In the genomic region with DNA sequence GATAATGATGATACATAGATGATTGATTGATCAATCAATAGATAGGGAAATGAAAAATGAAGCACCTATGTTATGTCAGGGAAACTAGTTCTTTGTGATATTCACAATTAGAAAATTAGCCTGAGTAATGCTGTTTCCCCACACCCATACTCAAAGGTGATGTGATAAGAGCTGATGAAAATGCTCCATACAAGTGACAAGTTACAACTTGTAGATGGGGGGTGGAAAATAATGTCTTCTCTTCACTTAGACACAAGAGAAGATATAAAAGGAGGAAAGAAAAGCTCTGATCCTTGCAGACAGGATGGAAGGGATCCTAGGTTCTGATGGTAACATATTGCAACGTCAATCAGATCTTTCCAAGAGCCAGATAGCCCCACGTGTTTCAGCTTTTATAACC, we compare ENCODE assay signal across 36 cellular contexts.
"Had no signal": no experiment of that assay in that cellular context is flagged by ENCODE, and none has a peak within 500 bp of the region (broad histone marks: within the 10 kb centered on the region; RNA-seq: fewer than 3 reads in every experiment).

No MANE protein-coding gene starts in this region.

- H3K27me3 ChIP-seq: ascending aorta had no signal

- H3K4me3 Mint-ChIP-seq: activated B cell treated with CpG ODN at 0.5 μM for 24 hours; activated CD4-positive, alpha-beta memory T cell treated with anti-CD3 and anti-CD28 coated beads for 36 hours; activated CD4-positive, alpha-beta T cell treated with anti-CD3 and anti-CD28 coated beads, Interleukin-2, amount 10 ng/mL, durations not matched to agents 24 days and 14 days; activated CD8-positive, alpha-beta T cell treated with anti-CD3 and anti-CD28 coated beads for 36 hours; activated naive CD4-positive, alpha-beta T cell treated with anti-CD3 and anti-CD28 coated beads, Interleukin-2, amount 10 ng/mL, durations not matched to agents 7 days and 5 days; activated naive CD4-positive, alpha-beta T cell treated with anti-CD3 and anti-CD28 coated beads, Interleukin-2, amount 50 U/mL, for 24 hours; activated naive CD8-positive, alpha-beta T cell; activated naive CD8-positive, alpha-beta T cell treated with anti-CD3 and anti-CD28 coated beads, Interleukin-2, amount 10 ng/mL, durations not matched to agents 7 days and 5 days; activated naive CD8-positive, alpha-beta T cell treated with anti-CD3 and anti-CD28 coated beads, Interleukin-2, amount 50 U/mL, for 24 hours; activated T-cell treated with anti-CD3 and anti-CD28 coated beads, Interleukin-2, amount 50 U/mL, for 4 hours; activated T-cell treated with anti-CD3 and anti-CD28 coated beads, Interleukin-2, amount 50 U/mL, for 72 hours; activated T-helper 1 cell treated with anti-CD3 and anti-CD28 coated beads, Interleukin-12 subunit alpha, Interleukin-12 subunit beta, Interleukin-2, Interleukin-4 antibody, amounts not matched to agents 30 ng/mL and 10 ng/mL and 1 ng/mL, durations not matched to agents 14 hours and 24 hours and 36 hours; activated T-helper 17 cell treated with anti-CD3 and anti-CD28 coated beads, Interleukin-2, amount 50 U/mL, for 72 hours; brain; central memory CD8-positive, alpha-beta T cell; T-helper 1 cell treated with Interleukin-12 subunit alpha and Interleukin-12 subunit beta and Interleukin-4 antibody, amounts not matched to agents 30 μg/mL and 1 μg/mL, for 36 hours; T-helper 2 cell treated with Interferon-gamma antibody and Interleukin-4, amounts not matched to agents 5 μg/mL and 100 μg/mL, for 36 hours had no signal

- H3K36me3 ChIP-seq: ascending aorta had no signal

- H3K4me1 Mint-ChIP-seq: activated B cell treated with CpG ODN at 0.5 μM for 24 hours; activated CD4-positive, alpha-beta T cell treated with anti-CD3 and anti-CD28 coated beads, Interleukin-2, amount 10 ng/mL, durations not matched to agents 24 days and 14 days; activated naive CD4-positive, alpha-beta T cell treated with anti-CD3 and anti-CD28 coated beads, Interleukin-2, amount 10 ng/mL, durations not matched to agents 7 days and 5 days; activated naive CD4-positive, alpha-beta T cell treated with anti-CD3 and anti-CD28 coated beads, Interleukin-2, amount 50 U/mL, for 24 hours; activated naive CD8-positive, alpha-beta T cell treated with anti-CD3 and anti-CD28 coated beads, Interleukin-2, amount 10 ng/mL, durations not matched to agents 7 days and 5 days; activated naive CD8-positive, alpha-beta T cell treated with anti-CD3 and anti-CD28 coated beads, Interleukin-2, amount 50 U/mL, for 24 hours; activated T-helper 17 cell treated with anti-CD3 and anti-CD28 coated beads, Interleukin-2, amount 50 U/mL, for 72 hours; central memory CD8-positive, alpha-beta T cell had no signal

- H3K27me3 Mint-ChIP-seq: activated B cell treated with CpG ODN at 0.5 μM for 24 hours; activated CD4-positive, alpha-beta memory T cell treated with anti-CD3 and anti-CD28 coated beads for 36 hours; activated CD4-positive, alpha-beta T cell treated with anti-CD3 and anti-CD28 coated beads, Interleukin-2, amount 10 ng/mL, durations not matched to agents 24 days and 14 days; activated CD8-positive, alpha-beta T cell treated with anti-CD3 and anti-CD28 coated beads for 36 hours; activated naive CD4-positive, alpha-beta T cell treated with anti-CD3 and anti-CD28 coated beads, Interleukin-2, amount 10 ng/mL, durations not matched to agents 7 days and 5 days; activated naive CD4-positive, alpha-beta T cell treated with anti-CD3 and anti-CD28 coated beads, Interleukin-2, amount 50 U/mL, for 24 hours; activated naive CD8-positive, alpha-beta T cell; activated naive CD8-positive, alpha-beta T cell treated with anti-CD3 and anti-CD28 coated beads, Interleukin-2, amount 10 ng/mL, durations not matched to agents 7 days and 5 days; activated naive CD8-positive, alpha-beta T cell treated with anti-CD3 and anti-CD28 coated beads, Interleukin-2, amount 50 U/mL, for 24 hours; activated T-helper 17 cell treated with anti-CD3 and anti-CD28 coated beads, Interleukin-2, amount 50 U/mL, for 72 hours; brain; central memory CD8-positive, alpha-beta T cell had no signal

- H3K36me3 Mint-ChIP-seq: activated CD4-positive, alpha-beta memory T cell treated with anti-CD3 and anti-CD28 coated beads for 36 hours; activated naive CD4-positive, alpha-beta T cell treated with anti-CD3 and anti-CD28 coated beads, Interleukin-2, amount 10 ng/mL, durations not matched to agents 7 days and 5 days; activated naive CD4-positive, alpha-beta T cell treated with anti-CD3 and anti-CD28 coated beads, Interleukin-2, amount 50 U/mL, for 24 hours; activated naive CD8-positive, alpha-beta T cell; activated naive CD8-positive, alpha-beta T cell treated with anti-CD3 and anti-CD28 coated beads, Interleukin-2, amount 10 ng/mL, durations not matched to agents 7 days and 5 days; brain had no signal

- FAIRE-seq: TTC549 had no signal

- H3K4me1 ChIP-seq: ascending aorta had no signal

- DNase-seq: activated B cell treated with CpG ODN at 0.5 μM for 24 hours; activated CD4-positive, alpha-beta memory T cell treated with anti-CD3 and anti-CD28 coated beads for 36 hours; activated CD4-positive, alpha-beta T cell treated with anti-CD3 and anti-CD28 coated beads for 4 hours; activated CD4-positive, alpha-beta T cell treated with anti-CD3 and anti-CD28 coated beads, Interleukin-2, amount 10 ng/mL, durations not matched to agents 24 days and 14 days; activated CD4-positive, alpha-beta T cell treated with anti-CD3 and anti-CD28 coated beads, Interleukin-2, amount 50 U/mL, for 1 hour; activated CD4-positive, alpha-beta T cell treated with anti-CD3 and anti-CD28 coated beads, Interleukin-2, amount 50 U/mL, for 4 hours; activated CD4-positive, CD25-positive, alpha-beta regulatory T cell treated with anti-CD3 and anti-CD28 coated beads, Interleukin-2, amount 50 U/mL, for 72 hours; activated CD8-positive, alpha-beta memory T cell treated with anti-CD3 and anti-CD28 coated beads, Interleukin-2, amount 50 U/mL, for 4 hours; activated CD8-positive, alpha-beta T cell treated with anti-CD3 and anti-CD28 coated beads for 36 hours; activated effector memory CD4-positive, alpha-beta T cell treated with anti-CD3 and anti-CD28 coated beads, Interleukin-2, amount 50 U/mL, for 16 hours; activated gamma-delta T cell treated with Interleukin-2 at 50 U/mL for 16 hours; activated naive CD4-positive, alpha-beta T cell; activated naive CD4-positive, alpha-beta T cell treated with anti-CD3 and anti-CD28 coated beads, Interleukin-2, amount 10 ng/mL, durations not matched to agents 7 days and 5 days; activated naive CD8-positive, alpha-beta T cell treated with anti-CD3 and anti-CD28 coated beads, Interleukin-2, amount 10 ng/mL, durations not matched to agents 7 days and 5 days; activated naive CD8-positive, alpha-beta T cell treated with anti-CD3 and anti-CD28 coated beads, Interleukin-2, amount 50 U/mL, for 24 hours; activated T-cell treated with anti-CD3 and anti-CD28 coated beads for 4 hours; activated T-cell treated with anti-CD3 and anti-CD28 coated beads, Interleukin-2, amount 50 U/mL, for 1 hour; activated T-cell treated with anti-CD3 and anti-CD28 coated beads, Interleukin-2, amount 50 U/mL, for 4 hours; activated T-cell treated with anti-CD3 and anti-CD28 coated beads, Interleukin-2, amount 50 U/mL, for 72 hours; amygdala; anterior cingulate cortex; SW 1271; T-helper 1 cell; T-helper 2 cell; T-helper 9 cell had no signal

- H3K27ac ChIP-seq: ascending aorta, VCaP had no signal

- ATAC-seq: activated CD8-positive, alpha-beta T cell treated with anti-CD3 and anti-CD28 coated beads for 36 hours; activated naive CD8-positive, alpha-beta T cell treated with anti-CD3 and anti-CD28 coated beads, Interleukin-2, amount 50 U/mL, for 24 hours; activated T-cell treated with anti-CD3 and anti-CD28 coated beads, Interleukin-2, amount 50 U/mL, for 4 hours; activated T-cell treated with anti-CD3 and anti-CD28 coated beads, Interleukin-2, amount 50 U/mL, for 72 hours; activated T-helper 17 cell treated with anti-CD3 and anti-CD28 coated beads, Interleukin-2, amount 50 U/mL, for 72 hours had no signal

- H3K9me3 ChIP-seq: ascending aorta had no signal

- H3K27ac Mint-ChIP-seq: activated B cell treated with CpG ODN at 0.5 μM for 24 hours; activated CD4-positive, alpha-beta memory T cell treated with anti-CD3 and anti-CD28 coated beads for 36 hours; activated CD4-positive, alpha-beta T cell treated with anti-CD3 and anti-CD28 coated beads, Interleukin-2, amount 10 ng/mL, durations not matched to agents 24 days and 14 days; activated CD8-positive, alpha-beta T cell treated with anti-CD3 and anti-CD28 coated beads for 36 hours; activated naive CD4-positive, alpha-beta T cell treated with anti-CD3 and anti-CD28 coated beads, Interleukin-2, amount 10 ng/mL, durations not matched to agents 7 days and 5 days; activated naive CD4-positive, alpha-beta T cell treated with anti-CD3 and anti-CD28 coated beads, Interleukin-2, amount 50 U/mL, for 24 hours; activated naive CD8-positive, alpha-beta T cell; activated naive CD8-positive, alpha-beta T cell treated with anti-CD3 and anti-CD28 coated beads, Interleukin-2, amount 10 ng/mL, durations not matched to agents 7 days and 5 days; activated naive CD8-positive, alpha-beta T cell treated with anti-CD3 and anti-CD28 coated beads, Interleukin-2, amount 50 U/mL, for 24 hours; activated T-cell treated with anti-CD3 and anti-CD28 coated beads, Interleukin-2, amount 50 U/mL, for 72 hours; activated T-helper 1 cell treated with anti-CD3 and anti-CD28 coated beads, Interleukin-12 subunit alpha, Interleukin-12 subunit beta, Interleukin-2, Interleukin-4 antibody, amounts not matched to agents 30 ng/mL and 10 ng/mL and 1 ng/mL, durations not matched to agents 14 hours and 24 hours and 36 hours; activated T-helper 17 cell treated with anti-CD3 and anti-CD28 coated beads, Interleukin-2, amount 50 U/mL, for 72 hours; T-helper 1 cell treated with Interleukin-12 subunit alpha and Interleukin-12 subunit beta and Interleukin-4 antibody, amounts not matched to agents 30 μg/mL and 1 μg/mL, for 36 hours; T-helper 2 cell treated with Interferon-gamma antibody and Interleukin-4, amounts not matched to agents 5 μg/mL and 100 μg/mL, for 36 hours had no signal

- H3K4me3 ChIP-seq: ascending aorta had no signal

- H3K9me3 Mint-ChIP-seq: activated CD8-positive, alpha-beta T cell treated with anti-CD3 and anti-CD28 coated beads for 36 hours; activated naive CD4-positive, alpha-beta T cell treated with anti-CD3 and anti-CD28 coated beads, Interleukin-2, amount 50 U/mL, for 24 hours; activated naive CD8-positive, alpha-beta T cell treated with anti-CD3 and anti-CD28 coated beads, Interleukin-2, amount 50 U/mL, for 24 hours; activated T-cell treated with anti-CD3 and anti-CD28 coated beads, Interleukin-2, amount 50 U/mL, for 4 hours had no signal
